In the genomic region with DNA sequence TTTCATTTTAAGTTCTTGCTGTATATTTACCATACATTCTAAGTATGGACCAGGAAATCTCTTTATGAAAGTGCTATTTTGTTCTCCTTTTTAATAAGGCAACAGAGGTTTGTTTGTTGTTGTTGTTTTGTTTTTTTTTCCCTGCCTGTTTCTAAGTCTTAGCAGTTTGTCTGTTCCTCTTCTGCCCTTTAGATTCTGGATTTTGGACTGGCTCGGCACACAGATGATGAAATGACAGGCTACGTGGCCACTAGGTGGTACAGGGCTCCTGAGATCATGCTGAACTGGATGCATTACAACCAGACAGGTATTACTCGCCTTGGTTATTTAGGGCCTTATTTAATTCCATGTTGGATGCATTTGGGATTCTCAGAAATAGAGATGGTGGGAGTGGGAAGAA, we compare ENCODE assay signal across 12 cellular contexts. TPM values are rescaled to one million over a fixed set of nuclear protein-coding genes. Genes with fewer than 3 reads are reported as not detected.
DNase-seq lines count a peak whose midpoint lies in the region; ATAC-seq and TF ChIP-seq lines count a peak whose summit lies in the region.
"Had no signal": no experiment of that assay in that cellular context is flagged by ENCODE, and none has a peak within 500 bp of the region (broad histone marks: within the 10 kb centered on the region; RNA-seq: fewer than 3 reads in every experiment).

No MANE protein-coding gene starts in this region.

- H3K4me3 ChIP-seq in SU-DHL-6 (ENCODE audit: insufficient read depth, low read length, poor library complexity, severe bottlenecking): no peak overlapping the region
- H3K4me3 ChIP-seq in heart left ventricle: no peak overlapping the region

- no peaks in the 10 kb centered on the region for H3K9me2 ChIP-seq in SU-DHL-6 (replicated peaks; ENCODE audit: insufficient read depth, low read length)

- H3K4me1 ChIP-seq in heart left ventricle: peaks cover 0 to 9% (median 0%) of the 10 kb centered on the region in 12 donors

- in situ Hi-C loops in G401 (cut with HindIII; ENCODE audit: low sequenced_read_pairs): no loop called here

- POLR2A ChIA-PET in activated CD4-positive, alpha-beta memory T cell treated with anti-CD3 and anti-CD28 coated beads for 36 hours (lab: Charles Lee): interaction anchor here (2.3 kb wide), 1 partner anchor 47 kb away, joined by 7 read pairs; no protein-coding TSS in a partner anchor

- DNase-seq in 8988T: peak; percentile 22
- DNase-seq in G401 (ENCODE audit: low spot score): peak; percentile 75
- peak; percentile 19 for DNase-seq in iPS-NIHi7 (ENCODE audit: extremely low spot score)
- no peak for DNase-seq in medulla oblongata (ENCODE audit: extremely low spot score)
- no peak for DNase-seq in heart left ventricle
- no peak for DNase-seq in activated CD4-positive, alpha-beta memory T cell treated with anti-CD3 and anti-CD28 coated beads for 36 hours
- no peak for DNase-seq in NOMO-1 treated with dmso at 0.1 percent for 144 hours (lab: John Stamatoyannopoulos, UW; ENCODE audit: unreplicated experiment)
- DNase-seq: activated naive CD4-positive, alpha-beta T cell treated with anti-CD3 and anti-CD28 coated beads for 36 hours; DMS79 treated with DMSO at 0.1 percent for 48 hours; NCI-H2227 treated with DMSO at 0.1 percent for 48 hours had no signal

- H3F3A ChIP-seq in SU-DHL-6 (ENCODE audit: insufficient read depth): peaks cover 8% of the 10 kb centered on the region; the same call in 1 of the 2 replicates

- no peak overlapping the region for H3K4me2 ChIP-seq in SU-DHL-6 (ENCODE audit: low read depth, low read length, poor library complexity, severe bottlenecking)

- CTCF ChIA-PET in activated CD4-positive, alpha-beta memory T cell treated with anti-CD3 and anti-CD28 coated beads for 36 hours (lab: Charles Lee): interaction anchor here (0.9 to 4.2 kb wide), 3 partner anchors 19 to 102 kb away, joined by 3 to 28 read pairs (median 3); a partner anchor contains a TSS

- intact Hi-C loops in heart left ventricle (cut with DNase I): no loop called here
- intact Hi-C loops in activated CD4-positive, alpha-beta memory T cell treated with anti-CD3 and anti-CD28 coated beads for 36 hours (cut with micrococcal nuclease): loop anchor here (5.0 kb wide), 1 partner anchor 48 kb away; a partner anchor contains a TSS

- peaks cover 35% of the 10 kb centered on the region for H3K79me2 ChIP-seq in SU-DHL-6 (ENCODE audit: insufficient read depth, low read length)

- H3K9me3 ChIP-seq in SU-DHL-6 (ENCODE audit: insufficient read depth, low read length) (no peaks in the 10 kb centered on the region), heart left ventricle (no peaks in the 10 kb centered on the region)

- H3K4me3 Mint-ChIP-seq in activated CD4-positive, alpha-beta memory T cell treated with anti-CD3 and anti-CD28 coated beads for 36 hours: no peak overlapping the region
- H3K4me3 Mint-ChIP-seq: activated naive CD4-positive, alpha-beta T cell treated with anti-CD3 and anti-CD28 coated beads for 36 hours; naive thymus-derived CD8-positive, alpha-beta T cell had no signal

- H3K36me3 Mint-ChIP-seq in activated CD4-positive, alpha-beta memory T cell treated with anti-CD3 and anti-CD28 coated beads for 36 hours: peaks cover 22% of the 10 kb centered on the region

- no peak for ATAC-seq in heart left ventricle

- H3K9ac ChIP-seq in SU-DHL-6 (ENCODE audit: low read length): no peak overlapping the region

- peaks cover 58% of the 10 kb centered on the region for H3K36me3 ChIP-seq in SU-DHL-6 (ENCODE audit: low read length)
- peaks cover 0 to 67% (median 58%) of the 10 kb centered on the region in 9 donors for H3K36me3 ChIP-seq in heart left ventricle

- 67 to 78% (median 73%) methylated on average over 3 of the region's 3 CpGs for WGBS in heart left ventricle, 4 donors

- no peak for TF ChIP-seq POLR2A in heart left ventricle (IDR thresholded peaks at IDR 0.05)

- H3K9me3 Mint-ChIP-seq in activated CD4-positive, alpha-beta memory T cell treated with anti-CD3 and anti-CD28 coated beads for 36 hours: no peaks in the 10 kb centered on the region
- H3K9me3 Mint-ChIP-seq: activated naive CD4-positive, alpha-beta T cell treated with anti-CD3 and anti-CD28 coated beads for 36 hours; naive thymus-derived CD8-positive, alpha-beta T cell had no signal

- no peaks in the 10 kb centered on the region for H3K27me3 Mint-ChIP-seq in activated CD4-positive, alpha-beta memory T cell treated with anti-CD3 and anti-CD28 coated beads for 36 hours
- H3K27me3 Mint-ChIP-seq: naive thymus-derived CD8-positive, alpha-beta T cell had no signal

- peaks cover 21% of the 10 kb centered on the region for H3K4me1 Mint-ChIP-seq in activated CD4-positive, alpha-beta memory T cell treated with anti-CD3 and anti-CD28 coated beads for 36 hours (ENCODE audit: low read depth)

- H3K27ac Mint-ChIP-seq in activated CD4-positive, alpha-beta memory T cell treated with anti-CD3 and anti-CD28 coated beads for 36 hours: no peak overlapping the region
- H3K27ac Mint-ChIP-seq: activated naive CD4-positive, alpha-beta T cell treated with anti-CD3 and anti-CD28 coated beads for 36 hours had no signal

- no peaks in the 10 kb centered on the region for H4K20me1 ChIP-seq in SU-DHL-6 (ENCODE audit: low read depth, low read length)

- H2AFZ ChIP-seq in SU-DHL-6 (ENCODE audit: low read depth, low read length, severe bottlenecking): no peak overlapping the region

- no peaks in the 10 kb centered on the region for H3K27me3 ChIP-seq in SU-DHL-6 (ENCODE audit: low read length)
- no peaks in the 10 kb centered on the region for H3K27me3 ChIP-seq in heart left ventricle

- TF ChIP-seq CTCF in SU-DHL-6 (IDR thresholded peaks at IDR 0.05; ENCODE audit: insufficient read depth, low read length, poor library complexity, severe bottlenecking) (peak; percentile 78), heart left ventricle (IDR thresholded peaks at IDR 0.05) (no peak)

- H3K27ac ChIP-seq in SU-DHL-6 (ENCODE audit: low read depth, low read length): peak overlapping the region; percentile 7; the same call in 1 of the 2 replicates
- H3K27ac ChIP-seq in heart left ventricle: no peak overlapping the region

RNA-seq across cellular contexts. Expression of a gene that starts 48.0 kb away (rescaled TPM):
- 29.5 and 32.9 TPM in 2 replicates for total RNA-seq in G401 (2014; rRNA removed; shearing (Covaris generic))
- 10 to 100 TPM; 24.3 to 46.5 (median 34.9) TPM for total RNA-seq in heart left ventricle
- polyA plus RNA-seq in heart left ventricle: 10 to 100 TPM in 1 of 2 donors, 1 to 10 TPM in 1; 7.0 to 32.3 TPM
- 10 to 100 TPM; 39.3 to 44.0 TPM for total RNA-seq in activated CD4-positive, alpha-beta memory T cell treated with anti-CD3 and anti-CD28 coated beads for 36 hours

RNA-seq across cellular contexts. Expression of a gene that starts 51.2 kb away (rescaled TPM):
- not detected in 2 replicates for total RNA-seq in G401 (2014; rRNA removed; shearing (Covaris generic))
- under 1 TPM in 4 of 9 donors, not detected in 5; 0.08 to 0.36 (median 0.32) TPM for total RNA-seq in heart left ventricle
- polyA plus RNA-seq in heart left ventricle: under 1 TPM in 1 of 2 donors, not detected in 1; 0.08 TPM
- not detected for total RNA-seq in activated CD4-positive, alpha-beta memory T cell treated with anti-CD3 and anti-CD28 coated beads for 36 hours
- total RNA-seq: activated naive CD4-positive, alpha-beta T cell treated with anti-CD3 and anti-CD28 coated beads for 36 hours; naive thymus-derived CD8-positive, alpha-beta T cell had no signal
- polyA plus RNA-seq: naive thymus-derived CD8-positive, alpha-beta T cell had no signal

RNA-seq across cellular contexts. Expression of a gene that starts 54.7 kb away (rescaled TPM):
- 0.07 and 0.12 TPM in 2 replicates for total RNA-seq in G401 (2014; rRNA removed; shearing (Covaris generic))
- 10 to 100 TPM in 1 of 9 donors, 1 to 10 TPM in 2, under 1 TPM in 6; 0.24 to 16.8 (median 0.56) TPM for total RNA-seq in heart left ventricle
- polyA plus RNA-seq in heart left ventricle: 1 to 10 TPM in 1 of 2 donors, under 1 TPM in 1; 0.53 to 1.5 TPM
- total RNA-seq in activated CD4-positive, alpha-beta memory T cell treated with anti-CD3 and anti-CD28 coated beads for 36 hours: 10 to 100 TPM; 61.0 to 65.0 TPM

Comparison
In these comparisons a context has a peak if more than half of its experiments do, and no peak if none do; other contexts are left out.
1. DNase-seq: peak in 8988T (single experiment), G401 (single experiment) and iPS-NIHi7 (single experiment); none in medulla oblongata (single experiment), heart left ventricle (0 of 5), activated CD4-positive, alpha-beta memory T cell treated with anti-CD3 and anti-CD28 coated beads for 36 hours (single experiment) and NOMO-1 treated with dmso at 0.1 percent for 144 hours (single experiment).